ENCODE assay signal across 8 cellular contexts in the genomic region with DNA sequence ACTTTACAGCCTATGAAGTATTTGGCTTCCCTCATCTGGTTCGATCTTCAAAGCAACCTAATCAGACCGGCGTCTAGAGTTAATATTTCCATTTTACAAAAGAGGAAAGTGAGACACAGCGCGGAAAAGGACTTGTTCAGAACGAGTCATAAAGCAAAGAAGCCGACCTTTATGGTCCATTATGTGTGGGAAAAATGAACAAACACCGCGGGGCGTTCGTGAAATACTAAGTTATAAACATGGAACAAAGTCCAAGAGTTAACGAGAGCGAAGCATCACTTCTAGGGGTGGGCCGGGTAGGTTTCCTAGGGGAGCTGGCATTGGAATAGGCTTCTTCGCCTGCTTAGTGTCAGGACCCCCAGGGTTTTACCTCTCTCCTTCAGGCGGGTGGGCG. TPM values are rescaled to one million over a fixed set of nuclear protein-coding genes. Genes with fewer than 3 reads are reported as not detected.
DNase-seq lines count a peak whose midpoint lies in the region; ATAC-seq and TF ChIP-seq lines count a peak whose summit lies in the region.

No MANE protein-coding gene starts in this region.

- no peak for DNase-seq in activated CD8-positive, alpha-beta memory T cell treated with anti-CD3 and anti-CD28 coated beads, Interleukin-2, amount 10 ng/mL, durations not matched to agents 7 days and 5 days
- no peak for DNase-seq in activated CD8-positive, alpha-beta memory T cell treated with anti-CD3 and anti-CD28 coated beads, Interleukin-2, amount 50 U/mL, for 48 hours
- DNase-seq in foreskin fibroblast: peak in 1 of 2 donors; percentile 39
- DNase-seq in skeletal muscle cell (ENCODE audit: low read depth): no peak
- no peak for DNase-seq in medulla oblongata (ENCODE audit: extremely low spot score)
- no peak for DNase-seq in epidermal melanocyte (ENCODE audit: insufficient read length, low spot score)
- no peak for DNase-seq in COLO668 (lab: John Stamatoyannopoulos, UW; ENCODE audit: unreplicated experiment)

- no peak for TF ChIP-seq CTCF in WI38 (IDR thresholded peaks at IDR 0.05; ENCODE audit: low read depth, low read length)
- TF ChIP-seq CTCF in foreskin fibroblast (IDR thresholded peaks at IDR 0.05; ENCODE audit: low read depth, low read length): no peak

- peak overlapping the region; percentile 98 for H3K4me3 Mint-ChIP-seq in activated CD8-positive, alpha-beta memory T cell treated with anti-CD3 and anti-CD28 coated beads, Interleukin-2, amount 10 ng/mL, durations not matched to agents 7 days and 5 days

- H3K36me3 Mint-ChIP-seq in activated CD8-positive, alpha-beta memory T cell treated with anti-CD3 and anti-CD28 coated beads, Interleukin-2, amount 10 ng/mL, durations not matched to agents 7 days and 5 days: peaks cover 12% of the 10 kb centered on the region

- CTCF ChIA-PET in activated CD8-positive, alpha-beta memory T cell treated with anti-CD3 and anti-CD28 coated beads, Interleukin-2, amount 10 ng/mL, durations not matched to agents 7 days and 5 days (lab: Charles Lee): interaction anchor here (0.6 to 4.1 kb wide), 3 partner anchors 17 to 1026 kb away, joined by 4 to 17 read pairs (median 13); partner anchors contain the start of gene SLC35E4

- ATAC-seq in activated CD8-positive, alpha-beta memory T cell treated with anti-CD3 and anti-CD28 coated beads, Interleukin-2, amount 10 ng/mL, durations not matched to agents 7 days and 5 days: no peak

- peaks cover 4% of the 10 kb centered on the region for H3K27me3 Mint-ChIP-seq in activated CD8-positive, alpha-beta memory T cell treated with anti-CD3 and anti-CD28 coated beads, Interleukin-2, amount 10 ng/mL, durations not matched to agents 7 days and 5 days

- no peaks in the 10 kb centered on the region for H3K9me3 Mint-ChIP-seq in activated CD8-positive, alpha-beta memory T cell treated with anti-CD3 and anti-CD28 coated beads, Interleukin-2, amount 10 ng/mL, durations not matched to agents 7 days and 5 days (ENCODE audit: low read depth)

- peak overlapping the region; percentile 86 for H3K27ac Mint-ChIP-seq in activated CD8-positive, alpha-beta memory T cell treated with anti-CD3 and anti-CD28 coated beads, Interleukin-2, amount 10 ng/mL, durations not matched to agents 7 days and 5 days

- peaks cover 16% of the 10 kb centered on the region for H3K4me1 Mint-ChIP-seq in activated CD8-positive, alpha-beta memory T cell treated with anti-CD3 and anti-CD28 coated beads, Interleukin-2, amount 10 ng/mL, durations not matched to agents 7 days and 5 days

- peak overlapping the region; percentile 85 for H3K4me3 ChIP-seq in WI38 (ENCODE audit: low read depth, low read length)
- peak overlapping the region; percentile 87 to 96 for H3K4me3 ChIP-seq in foreskin fibroblast (ENCODE audit: low read depth in 1 of 2, low read length in 2 of 2)
- H3K4me3 ChIP-seq in skeletal muscle cell (ENCODE audit: low read depth, low read length): peak overlapping the region; percentile 80

RNA-seq across cellular contexts. Expression of gene DUSP18, which starts 0.6 kb away (rescaled TPM):
- total RNA-seq in activated CD8-positive, alpha-beta memory T cell treated with anti-CD3 and anti-CD28 coated beads, Interleukin-2, amount 10 ng/mL, durations not matched to agents 7 days and 5 days: 10 to 100 TPM in 1 of 2 experiments, 1 to 10 TPM in 1; 9.2 to 11.6 TPM

RNA-seq across cellular contexts. Expression of gene OSBP2, which starts 27.6 kb away (rescaled TPM):
- 1 to 10 TPM; 1.7 to 4.3 TPM for total RNA-seq in activated CD8-positive, alpha-beta memory T cell treated with anti-CD3 and anti-CD28 coated beads, Interleukin-2, amount 10 ng/mL, durations not matched to agents 7 days and 5 days

RNA-seq across cellular contexts. Expression of gene SLC35E4, which starts 31.5 kb away (rescaled TPM):
- total RNA-seq in activated CD8-positive, alpha-beta memory T cell treated with anti-CD3 and anti-CD28 coated beads, Interleukin-2, amount 10 ng/mL, durations not matched to agents 7 days and 5 days: 1 to 10 TPM; 3.8 to 5.0 TPM
